ENCODE assay signal across 8 cellular contexts in the genomic region with DNA sequence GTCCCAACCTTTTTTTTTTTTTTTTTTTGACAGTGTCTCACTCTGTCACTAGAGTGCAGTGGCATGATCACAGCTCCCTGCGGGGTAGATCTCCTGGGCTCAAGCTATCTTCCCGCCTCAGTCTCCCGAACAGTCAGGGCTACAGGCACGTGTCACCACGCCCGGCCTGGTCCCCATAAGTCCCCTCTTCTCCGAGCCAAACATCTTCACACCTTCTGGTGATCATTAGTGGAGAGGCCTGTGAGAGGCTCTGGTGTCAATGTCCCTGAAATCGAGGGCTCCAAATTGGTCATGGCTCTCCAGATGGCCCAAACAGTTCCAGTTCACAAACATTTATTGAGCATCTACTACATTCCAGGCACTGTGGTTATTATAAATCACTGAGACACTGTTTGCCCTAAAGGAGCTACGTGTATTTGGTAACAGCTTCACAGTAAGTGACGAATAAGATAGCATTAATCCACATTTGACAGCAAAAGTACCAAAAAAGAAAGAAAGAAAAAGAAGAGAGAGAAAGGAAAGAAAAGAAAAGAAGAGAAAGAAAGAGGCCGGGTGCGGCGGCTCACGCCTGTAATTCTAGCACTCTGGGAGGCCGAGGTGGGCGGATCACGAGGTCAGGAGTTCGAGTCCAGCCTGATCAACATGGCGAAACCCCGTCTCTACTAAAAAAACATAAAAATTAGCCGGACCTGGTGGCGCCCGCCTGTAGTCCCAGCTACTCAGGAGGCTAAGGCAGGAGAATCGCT. TPM values are rescaled to one million over a fixed set of nuclear protein-coding genes. Genes with fewer than 3 reads are reported as not detected.
DNase-seq lines count a peak whose midpoint lies in the region; ATAC-seq, FAIRE-seq and TF ChIP-seq lines count a peak whose summit lies in the region.

No MANE protein-coding gene starts in this region.

- POLR2A ChIA-PET in GM12878 (lab: Charles Lee): interaction anchor here (0.6 to 2.1 kb wide), 10 partner anchors 10 to 988 kb away, joined by 3 to 12 read pairs (median 4); no protein-coding TSS in a partner anchor

- no peaks in the 10 kb centered on the region for H4K20me1 ChIP-seq in GM12878 (ENCODE audit: control insufficient read depth, insufficient read depth)

- TF ChIP-seq CTCF in GM12878 (IDR thresholded peaks at IDR 0.05 in 2 of 3, conservative IDR thresholded peaks at IDR 0.05 in 1 of 3; ENCODE audit: control insufficient read depth in 2 of 3, extremely low read depth in 1 of 3, insufficient read depth in 1 of 3, low read depth in 3 of 3, low read length in 3 of 3): no peak
- TF ChIP-seq CTCF in tibial nerve (IDR thresholded peaks at IDR 0.05): no peak

- peak overlapping the region; percentile 99 for H3K4me3 Mint-ChIP-seq in memory B cell

- peak overlapping the region; percentile 100 for H3K9ac ChIP-seq in GM12878 (ENCODE audit: control insufficient read depth, insufficient read depth, low read length)

- no peaks in the 10 kb centered on the region for H3K27me3 Mint-ChIP-seq in memory B cell

- peaks cover 7% of the 10 kb centered on the region for H3K36me3 Mint-ChIP-seq in memory B cell

- DNase-seq in activated CD4-positive, alpha-beta T cell treated with anti-CD3 and anti-CD28 coated beads for 48 hours: peak; percentile 36
- DNase-seq in activated CD4-positive, alpha-beta T cell treated with anti-CD3 and anti-CD28 coated beads for 1 hour: no peak
- DNase-seq in GM12878 (ENCODE audit: low read depth, low spot score) (no peak), memory B cell (ENCODE audit: low spot score in 2 of 2) (no peak), tibial nerve (ENCODE audit: low spot score in 2 of 2) (no peak), NCI-H2029 treated with DMSO at 0.1 percent for 48 hours (lab: John Stamatoyannopoulos, UW) (no peak), NCI-H526 (lab: John Stamatoyannopoulos, UW) (no peak), NCI-H2107 (lab: John Stamatoyannopoulos, UW) (no peak)

- no peaks in the 10 kb centered on the region for H3K9me3 ChIP-seq in GM12878 (replicated peaks; ENCODE audit: control insufficient read depth, insufficient read depth, low read length)
- H3K9me3 ChIP-seq in tibial nerve: no peaks in the 10 kb centered on the region

- CTCF ChIA-PET in GM12878 (lab: Yijun Ruan, JAX): interaction anchor here (0.6 to 1.5 kb wide), 8 partner anchors 27 to 181 kb away, joined by 3 to 5 read pairs (median 3); no protein-coding TSS in a partner anchor

- peak overlapping the region; percentile 95 for H3K27ac Mint-ChIP-seq in memory B cell

- H3K4me3 ChIP-seq in GM12878 (peak overlapping the region; percentile 91), tibial nerve (peak overlapping the region; percentile 63 to 98 (median 80))

- TF ChIP-seq POLR2A in GM12878 (IDR thresholded peaks at IDR 0.05; ENCODE audit: low read depth, low read length) (no peak), tibial nerve (IDR thresholded peaks at IDR 0.05) (no peak)

- peaks cover 3% of the 10 kb centered on the region for H3K4me1 Mint-ChIP-seq in memory B cell

- TF ChIP-seq EP300 in GM12878 (IDR thresholded peaks at IDR 0.05; ENCODE audit: borderline replicate concordance in 1 of 2, control insufficient read depth in 1 of 2, low read depth in 2 of 2, low read length in 2 of 2): no peak
- TF ChIP-seq EP300 in tibial nerve (IDR thresholded peaks at IDR 0.05): no peak

- in situ Hi-C loops in GM12878 (cut with MboI): no loop called here

- H3K4me1 ChIP-seq in GM12878 (ENCODE audit: control insufficient read depth, insufficient read depth, low read length): no peaks in the 10 kb centered on the region; the same call in 1 of the 2 replicates
- peaks cover 0 to 23% (median 12%) of the 10 kb centered on the region in 4 donors for H3K4me1 ChIP-seq in tibial nerve

- RAD21 ChIA-PET in GM12878 (lab: Charles Lee; ENCODE audit: unreplicated experiment): interaction anchor here (1.1 kb wide), 1 partner anchor 1014 kb away, joined by 3 read pairs; no protein-coding TSS in a partner anchor

- no peak for FAIRE-seq in GM12878 (lab: Jason Lieb, UNC)

- no peak for TF ChIP-seq RAD21 in GM12878 (IDR thresholded peaks at IDR 0.05; ENCODE audit: insufficient read depth, low read depth, low read length)

- H2AFZ ChIP-seq in GM12878 (ENCODE audit: control insufficient read depth, low read depth, low read length): no peak overlapping the region

- ATAC-seq in GM12878 (peak; percentile 3), memory B cell (ENCODE audit: low read depth) (no peak)

- BruUV-seq in GM12878 (replicated peaks; lab: Mats Ljungman, UMichigan): TSS peak; percentile 94

- H3K9me3 Mint-ChIP-seq in memory B cell: no peaks in the 10 kb centered on the region

- H3K27me3 ChIP-seq in GM12878 (replicated peaks in 1 of 2; ENCODE audit: control insufficient read depth in 2 of 2, insufficient read depth in 2 of 2, low read length in 1 of 2): no peaks in the 10 kb centered on the region
- no peaks in the 10 kb centered on the region for H3K27me3 ChIP-seq in tibial nerve

- 49% methylated on average over 24 of the region's 24 CpGs for WGBS in GM12878 (ENCODE audit: insufficient coverage, insufficient replicate concordance, low lambda C conversion rate, missing lambda C conversion rate)
- WGBS in tibial nerve, 2 donors: 54% methylated on average over 24 of the region's 24 CpGs

- H3K36me3 ChIP-seq in GM12878 (ENCODE audit: control insufficient read depth in 2 of 2, insufficient read depth in 2 of 2, low read length in 1 of 2): peaks cover 0 to 12% of the 10 kb centered on the region in 2 experiments
- peaks cover 0 to 24% (median 16%) of the 10 kb centered on the region in 3 donors for H3K36me3 ChIP-seq in tibial nerve

- peak overlapping the region; percentile 71 for H3K4me2 ChIP-seq in GM12878 (ENCODE audit: control insufficient read depth, insufficient read depth)

- peaks cover 26% of the 10 kb centered on the region for H3K79me2 ChIP-seq in GM12878 (ENCODE audit: control insufficient read depth, insufficient read depth, low read length)

- SMC1A ChIA-PET in GM12878 (lab: Charles Lee; ENCODE audit: uncharacterized antibody, unreplicated experiment): interaction anchor here (0.6 to 1.7 kb wide), 4 partner anchors 11 to 59 kb away, joined by 3 to 5 read pairs (median 4); no protein-coding TSS in a partner anchor

- H3K27ac ChIP-seq in GM12878 (ENCODE audit: control insufficient read depth, insufficient read depth) (peak overlapping the region; percentile 91), tibial nerve (peak overlapping the region; percentile 64 to 92 (median 87))

- intact Hi-C loops in GM12878 (cut with micrococcal nuclease; ENCODE audit: unreplicated experiment): loop anchor here (2.0 kb wide), 1 partner anchor 28 kb away; a partner anchor contains a TSS

RNA-seq across cellular contexts. Expression of a gene that starts 0.9 kb away (rescaled TPM):
- total RNA-seq in GM12878 (2013; cell fraction: nucleolus; rRNA removed): 36.7 and 44.9 TPM in 2 replicates
- total RNA-seq in GM12878 (2014; rRNA removed) (68.6 and 82.3 TPM in 2 replicates), GM12878 (2014; rRNA removed; fragmentation: Illumina TruSeq; extraction: Trizol) (77.6 and 79.7 TPM in 2 replicates), GM12878 (2021) (74.4 TPM in 2 replicates), tibial nerve (10 to 100 TPM; 16.2 to 31.8 (median 21.0) TPM)
- 45.1 TPM for polyA plus RNA-seq in GM12878 (2011; ENCODE audit: low read depth)
- polyA plus RNA-seq in GM12878 (2011; rRNA removed) (105 and 139 TPM in 2 replicates), GM12878 (2014; fragmentation: Illumina TruSeq; extraction: Trizol) (71.6 and 83.2 TPM in 2 replicates), GM12878 (2014; fragmentation: Nextera tagmentation; extraction: Ambion mirVana) (100 to 1,000 TPM; 248 to 357 TPM), GM12878 (2014; rRNA removed) (69.0 and 72.1 TPM in 2 replicates), GM12878 (2016; fragmentation: Nextera tagmentation; extraction: Ambion mirVana) (100 to 1,000 TPM; 176 to 180 TPM)
- polyA plus RNA-seq in GM12878 (2011; cell fraction: cytosol; rRNA removed): 42.6 and 45.9 TPM in 2 replicates
- polyA plus RNA-seq in GM12878 (2011; cell fraction: nucleus; rRNA removed): 33.9 and 35.0 TPM in 2 replicates
- polyA plus RNA-seq in GM12878 (2012): 39.1 and 50.4 TPM in 2 replicates
- polyA minus RNA-seq in GM12878 (2011; rRNA and poly(A)+ RNA removed): 24.0 and 33.8 TPM in 2 replicates
- polyA minus RNA-seq in GM12878 (2011; cell fraction: cytosol; rRNA and poly(A)+ RNA removed): 13.2 and 13.5 TPM in 2 replicates
- 8.5 and 16.4 TPM in 2 replicates for polyA minus RNA-seq in GM12878 (2011; cell fraction: nucleus; rRNA and poly(A)+ RNA removed)

RNA-seq across cellular contexts. Expression of a gene that starts 8.1 kb away (rescaled TPM):
- total RNA-seq in GM12878 (2013; cell fraction: nucleolus; rRNA removed): not detected in 2 replicates
- total RNA-seq in GM12878 (2014; rRNA removed): not detected in 2 replicates
- total RNA-seq in GM12878 (2014; rRNA removed; fragmentation: Illumina TruSeq; extraction: Trizol): not detected in 2 replicates
- 0.11 and 0.15 TPM in 2 replicates for total RNA-seq in GM12878 (2021)
- polyA plus RNA-seq in GM12878 (2011; ENCODE audit: low read depth): not detected
- polyA plus RNA-seq in GM12878 (2011; rRNA removed): not detected in 2 replicates
- not detected in 2 replicates for polyA plus RNA-seq in GM12878 (2011; cell fraction: cytosol; rRNA removed)
- polyA plus RNA-seq in GM12878 (2011; cell fraction: nucleus; rRNA removed): not detected in 2 replicates
- polyA plus RNA-seq in GM12878 (2012): not detected in 2 replicates
- not detected in 2 replicates for polyA plus RNA-seq in GM12878 (2014; fragmentation: Illumina TruSeq; extraction: Trizol)
- polyA plus RNA-seq in GM12878 (2014; fragmentation: Nextera tagmentation; extraction: Ambion mirVana): not detected
- not detected in 2 replicates for polyA plus RNA-seq in GM12878 (2014; rRNA removed)
- not detected for polyA plus RNA-seq in GM12878 (2016; fragmentation: Nextera tagmentation; extraction: Ambion mirVana)
- not detected in 2 replicates for polyA minus RNA-seq in GM12878 (2011; rRNA and poly(A)+ RNA removed)
- polyA minus RNA-seq in GM12878 (2011; cell fraction: cytosol; rRNA and poly(A)+ RNA removed): not detected in 2 replicates
- polyA minus RNA-seq in GM12878 (2011; cell fraction: nucleus; rRNA and poly(A)+ RNA removed): not detected in 2 replicates
- total RNA-seq in tibial nerve: 100 to 1,000 TPM in 2 of 4 donors, 10 to 100 TPM in 2; 86.9 to 165 (median 107) TPM

RNA-seq across cellular contexts. Expression of a gene that starts 28.0 kb away (rescaled TPM):
- 27.9 and 30.7 TPM in 2 replicates for total RNA-seq in GM12878 (2013; cell fraction: nucleolus; rRNA removed)
- total RNA-seq in GM12878 (2014; rRNA removed): 38.1 and 38.5 TPM in 2 replicates
- total RNA-seq in GM12878 (2014; rRNA removed; fragmentation: Illumina TruSeq; extraction: Trizol): 24.5 and 25.2 TPM in 2 replicates
- total RNA-seq in GM12878 (2021): 45.6 and 47.7 TPM in 2 replicates
- polyA plus RNA-seq in GM12878 (2011; ENCODE audit: low read depth): 24.7 TPM
- polyA plus RNA-seq in GM12878 (2011; rRNA removed): 31.9 and 47.8 TPM in 2 replicates
- 39.6 and 56.8 TPM in 2 replicates for polyA plus RNA-seq in GM12878 (2011; cell fraction: cytosol; rRNA removed)
- polyA plus RNA-seq in GM12878 (2011; cell fraction: nucleus; rRNA removed): 41.7 and 51.7 TPM in 2 replicates
- 33.8 and 36.3 TPM in 2 replicates for polyA plus RNA-seq in GM12878 (2012)
- 58.6 and 71.0 TPM in 2 replicates for polyA plus RNA-seq in GM12878 (2014; fragmentation: Illumina TruSeq; extraction: Trizol)
- 10 to 100 TPM; 18.3 to 21.6 TPM for polyA plus RNA-seq in GM12878 (2014; fragmentation: Nextera tagmentation; extraction: Ambion mirVana)
- polyA plus RNA-seq in GM12878 (2014; rRNA removed): 40.8 and 41.5 TPM in 2 replicates
- 10 to 100 TPM; 62.8 to 68.2 TPM for polyA plus RNA-seq in GM12878 (2016; fragmentation: Nextera tagmentation; extraction: Ambion mirVana)
- 32.0 and 39.9 TPM in 2 replicates for polyA minus RNA-seq in GM12878 (2011; rRNA and poly(A)+ RNA removed)
- polyA minus RNA-seq in GM12878 (2011; cell fraction: cytosol; rRNA and poly(A)+ RNA removed): 17.9 and 27.0 TPM in 2 replicates
- 8.7 and 11.4 TPM in 2 replicates for polyA minus RNA-seq in GM12878 (2011; cell fraction: nucleus; rRNA and poly(A)+ RNA removed)
- 100 to 1,000 TPM; 107 to 168 (median 135) TPM for total RNA-seq in tibial nerve

RNA-seq across cellular contexts. Expression of a gene that starts 56.0 kb away (rescaled TPM):
- total RNA-seq in GM12878 (2013; cell fraction: nucleolus; rRNA removed): 1.4 and 1.7 TPM in 2 replicates
- total RNA-seq in GM12878 (2014; rRNA removed) (0.40 and 0.93 TPM in 2 replicates), GM12878 (2014; rRNA removed; fragmentation: Illumina TruSeq; extraction: Trizol) (0.58 and 0.97 TPM in 2 replicates), GM12878 (2021) (1.1 and 2.4 TPM in 2 replicates), tibial nerve (1 to 10 TPM in 1 of 4 donors, under 1 TPM in 1, not detected in 2; under 0.01 to 1.2 TPM)
- polyA plus RNA-seq in GM12878 (2011; ENCODE audit: low read depth): 0.22 TPM
- polyA plus RNA-seq in GM12878 (2011; rRNA removed) (8.9 and 14.3 TPM in 2 replicates), GM12878 (2014; fragmentation: Illumina TruSeq; extraction: Trizol) (0.13 and 0.94 TPM in 2 replicates), GM12878 (2014; fragmentation: Nextera tagmentation; extraction: Ambion mirVana) (under 1 TPM in 1 of 2 experiments, not detected in 1; 0.07 TPM), GM12878 (2014; rRNA removed) (0.68 and 1.1 TPM in 2 replicates), GM12878 (2016; fragmentation: Nextera tagmentation; extraction: Ambion mirVana) (under 1 TPM; 0.12 to 0.39 TPM)
- polyA plus RNA-seq in GM12878 (2011; cell fraction: cytosol; rRNA removed): 19.5 and 23.0 TPM in 2 replicates
- 52.6 and 56.4 TPM in 2 replicates for polyA plus RNA-seq in GM12878 (2011; cell fraction: nucleus; rRNA removed)
- polyA plus RNA-seq in GM12878 (2012): 0.22 and 0.52 TPM in 2 replicates
- polyA minus RNA-seq in GM12878 (2011; rRNA and poly(A)+ RNA removed): 13.1 and 27.0 TPM in 2 replicates
- 5.7 and 9.1 TPM in 2 replicates for polyA minus RNA-seq in GM12878 (2011; cell fraction: cytosol; rRNA and poly(A)+ RNA removed)
- polyA minus RNA-seq in GM12878 (2011; cell fraction: nucleus; rRNA and poly(A)+ RNA removed): 17.2 and 27.5 TPM in 2 replicates

Comparison
In these comparisons a context has a peak if more than half of its experiments do, and no peak if none do; other contexts are left out.
1. RNA of a gene that starts 8.1 kb away (total RNA-seq): 86.9 to 165 TPM in tibial nerve; 0.11 to 0.15 TPM in GM12878; every median in the first group is over 10 times any median in the second.